ENCODE assay signal across 23 cellular contexts in genomic region chr9:16120727-16121126, GRCh38.
"Had no signal": no experiment of that assay in that cellular context is flagged by ENCODE, and none has a peak within 500 bp of the region (broad histone marks: within the 10 kb centered on the region; RNA-seq: fewer than 3 reads in every experiment).

No MANE protein-coding gene starts in this region.

- H3K9me3 ChIP-seq: heart right ventricle, sigmoid colon, thyroid gland had no signal

- H3K36me3 Mint-ChIP-seq: activated CD4-positive, alpha-beta memory T cell treated with anti-CD3 and anti-CD28 coated beads for 36 hours; activated naive CD8-positive, alpha-beta T cell treated with anti-CD3 and anti-CD28 coated beads, Interleukin-2, amount 10 ng/mL, durations not matched to agents 7 days and 5 days; memory B cell; naive B cell had no signal

- H3K4me1 ChIP-seq: heart right ventricle, sigmoid colon had no signal

- DNase-seq: activated CD4-positive, alpha-beta memory T cell treated with anti-CD3 and anti-CD28 coated beads for 36 hours; activated CD4-positive, alpha-beta T cell treated with anti-CD3 and anti-CD28 coated beads for 48 hours; activated naive CD4-positive, alpha-beta T cell treated with anti-CD3 and anti-CD28 coated beads for 36 hours; activated naive CD8-positive, alpha-beta T cell treated with anti-CD3 and anti-CD28 coated beads, Interleukin-2, amount 10 ng/mL, durations not matched to agents 7 days and 5 days; activated T-cell treated with anti-CD3 and anti-CD28 coated beads, Interleukin-2, amount 50 U/mL, for 48 hours; amniotic stem cell; dermis blood vessel endothelial cell; effector CD8-positive, alpha-beta T cell; erythroblast; foreskin fibroblast; heart right ventricle; left colon; naive B cell; occipital lobe; sigmoid colon; stimulated activated CD4-positive, alpha-beta T cell treated with anti-CD3 and anti-CD28 coated beads, Interleukin-4, amount 100 ng/mL, for 24 hours; substantia nigra; T-helper 2 cell; thyroid gland had no signal

- ATAC-seq: heart right ventricle, left colon had no signal

- H3K9me3 Mint-ChIP-seq: activated CD4-positive, alpha-beta memory T cell treated with anti-CD3 and anti-CD28 coated beads for 36 hours; activated naive CD4-positive, alpha-beta T cell treated with anti-CD3 and anti-CD28 coated beads for 36 hours; neural crest cell had no signal

- H3K27me3 Mint-ChIP-seq: activated CD4-positive, alpha-beta memory T cell treated with anti-CD3 and anti-CD28 coated beads for 36 hours; activated naive CD8-positive, alpha-beta T cell treated with anti-CD3 and anti-CD28 coated beads, Interleukin-2, amount 10 ng/mL, durations not matched to agents 7 days and 5 days; memory B cell; naive B cell; stimulated activated naive CD8-positive, alpha-beta T cell treated with anti-CD3 and anti-CD28 coated beads, Interleukin-15, Interleukin-2, amounts not matched to agents 100 ng/mL and 50 ng/mL, for 24 hours had no signal

- H3K27me3 ChIP-seq: heart right ventricle, sigmoid colon, thyroid gland had no signal

- H3K4me3 ChIP-seq: heart right ventricle, sigmoid colon, thyroid gland had no signal

- H3K27ac Mint-ChIP-seq: activated CD4-positive, alpha-beta memory T cell treated with anti-CD3 and anti-CD28 coated beads for 36 hours; activated naive CD4-positive, alpha-beta T cell treated with anti-CD3 and anti-CD28 coated beads for 36 hours; activated naive CD8-positive, alpha-beta T cell treated with anti-CD3 and anti-CD28 coated beads, Interleukin-2, amount 10 ng/mL, durations not matched to agents 7 days and 5 days; memory B cell; naive B cell had no signal

- H3K36me3 ChIP-seq: heart right ventricle, sigmoid colon, thyroid gland had no signal

- FAIRE-seq: keratinocyte had no signal

- H3K4me1 Mint-ChIP-seq: memory B cell, naive B cell had no signal

- H3K4me3 Mint-ChIP-seq: activated CD4-positive, alpha-beta memory T cell treated with anti-CD3 and anti-CD28 coated beads for 36 hours; activated naive CD4-positive, alpha-beta T cell treated with anti-CD3 and anti-CD28 coated beads for 36 hours; activated naive CD8-positive, alpha-beta T cell treated with anti-CD3 and anti-CD28 coated beads, Interleukin-2, amount 10 ng/mL, durations not matched to agents 7 days and 5 days; memory B cell; naive B cell; neural crest cell; stimulated activated naive CD8-positive, alpha-beta T cell treated with anti-CD3 and anti-CD28 coated beads, Interleukin-15, Interleukin-2, amounts not matched to agents 100 ng/mL and 50 ng/mL, for 24 hours had no signal

- H3K27ac ChIP-seq: heart right ventricle, sigmoid colon, thyroid gland had no signal
